1 cellular context compared by ENCODE assay signal in genomic region chr7:87498893-87499292, GRCh38.
TF ChIP-seq lines count a peak whose summit lies in the region.

No MANE protein-coding gene starts in this region.

TF ChIP-seq in HepG2, 621 proteins besides CTCF, POLR2A, EP300 and RAD21:
- TF ChIP-seq, protein P1, sequence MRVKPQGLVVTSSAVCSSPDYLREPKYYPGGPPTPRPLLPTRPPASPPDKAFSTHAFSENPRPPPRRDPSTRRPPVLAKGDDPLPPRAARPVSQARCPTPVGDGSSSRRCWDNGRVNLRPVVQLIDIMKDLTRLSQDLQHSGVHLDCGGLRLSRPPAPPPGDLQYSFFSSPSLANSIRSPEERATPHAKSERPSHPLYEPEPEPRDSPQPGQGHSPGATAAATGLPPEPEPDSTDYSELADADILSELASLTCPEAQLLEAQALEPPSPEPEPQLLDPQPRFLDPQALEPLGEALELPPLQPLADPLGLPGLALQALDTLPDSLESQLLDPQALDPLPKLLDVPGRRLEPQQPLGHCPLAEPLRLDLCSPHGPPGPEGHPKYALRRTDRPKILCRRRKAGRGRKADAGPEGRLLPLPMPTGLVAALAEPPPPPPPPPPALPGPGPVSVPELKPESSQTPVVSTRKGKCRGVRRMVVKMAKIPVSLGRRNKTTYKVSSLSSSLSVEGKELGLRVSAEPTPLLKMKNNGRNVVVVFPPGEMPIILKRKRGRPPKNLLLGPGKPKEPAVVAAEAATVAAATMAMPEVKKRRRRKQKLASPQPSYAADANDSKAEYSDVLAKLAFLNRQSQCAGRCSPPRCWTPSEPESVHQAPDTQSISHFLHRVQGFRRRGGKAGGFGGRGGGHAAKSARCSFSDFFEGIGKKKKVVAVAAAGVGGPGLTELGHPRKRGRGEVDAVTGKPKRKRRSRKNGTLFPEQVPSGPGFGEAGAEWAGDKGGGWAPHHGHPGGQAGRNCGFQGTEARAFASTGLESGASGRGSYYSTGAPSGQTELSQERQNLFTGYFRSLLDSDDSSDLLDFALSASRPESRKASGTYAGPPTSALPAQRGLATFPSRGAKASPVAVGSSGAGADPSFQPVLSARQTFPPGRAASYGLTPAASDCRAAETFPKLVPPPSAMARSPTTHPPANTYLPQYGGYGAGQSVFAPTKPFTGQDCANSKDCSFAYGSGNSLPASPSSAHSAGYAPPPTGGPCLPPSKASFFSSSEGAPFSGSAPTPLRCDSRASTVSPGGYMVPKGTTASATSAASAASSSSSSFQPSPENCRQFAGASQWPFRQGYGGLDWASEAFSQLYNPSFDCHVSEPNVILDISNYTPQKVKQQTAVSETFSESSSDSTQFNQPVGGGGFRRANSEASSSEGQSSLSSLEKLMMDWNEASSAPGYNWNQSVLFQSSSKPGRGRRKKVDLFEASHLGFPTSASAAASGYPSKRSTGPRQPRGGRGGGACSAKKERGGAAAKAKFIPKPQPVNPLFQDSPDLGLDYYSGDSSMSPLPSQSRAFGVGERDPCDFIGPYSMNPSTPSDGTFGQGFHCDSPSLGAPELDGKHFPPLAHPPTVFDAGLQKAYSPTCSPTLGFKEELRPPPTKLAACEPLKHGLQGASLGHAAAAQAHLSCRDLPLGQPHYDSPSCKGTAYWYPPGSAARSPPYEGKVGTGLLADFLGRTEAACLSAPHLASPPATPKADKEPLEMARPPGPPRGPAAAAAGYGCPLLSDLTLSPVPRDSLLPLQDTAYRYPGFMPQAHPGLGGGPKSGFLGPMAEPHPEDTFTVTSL (CRISPR knock-in tag; IDR thresholded peaks at IDR 0.05; ENCODE audit: borderline replicate concordance): no peak
- TF ChIP-seq DNMT1 (CRISPR knock-in tag; IDR thresholded peaks at IDR 0.05) (no peak), XBP1 (CRISPR knock-in tag; IDR thresholded peaks at IDR 0.05) (no peak), ZNF572 (CRISPR knock-in tag; IDR thresholded peaks at IDR 0.05) (no peak), ZNF570 (CRISPR knock-in tag; IDR thresholded peaks at IDR 0.05; ENCODE audit: borderline replicate concordance) (no peak), ZNF441 (CRISPR knock-in tag; IDR thresholded peaks at IDR 0.05; ENCODE audit: borderline replicate concordance) (no peak)
- TF ChIP-seq, protein P2, sequence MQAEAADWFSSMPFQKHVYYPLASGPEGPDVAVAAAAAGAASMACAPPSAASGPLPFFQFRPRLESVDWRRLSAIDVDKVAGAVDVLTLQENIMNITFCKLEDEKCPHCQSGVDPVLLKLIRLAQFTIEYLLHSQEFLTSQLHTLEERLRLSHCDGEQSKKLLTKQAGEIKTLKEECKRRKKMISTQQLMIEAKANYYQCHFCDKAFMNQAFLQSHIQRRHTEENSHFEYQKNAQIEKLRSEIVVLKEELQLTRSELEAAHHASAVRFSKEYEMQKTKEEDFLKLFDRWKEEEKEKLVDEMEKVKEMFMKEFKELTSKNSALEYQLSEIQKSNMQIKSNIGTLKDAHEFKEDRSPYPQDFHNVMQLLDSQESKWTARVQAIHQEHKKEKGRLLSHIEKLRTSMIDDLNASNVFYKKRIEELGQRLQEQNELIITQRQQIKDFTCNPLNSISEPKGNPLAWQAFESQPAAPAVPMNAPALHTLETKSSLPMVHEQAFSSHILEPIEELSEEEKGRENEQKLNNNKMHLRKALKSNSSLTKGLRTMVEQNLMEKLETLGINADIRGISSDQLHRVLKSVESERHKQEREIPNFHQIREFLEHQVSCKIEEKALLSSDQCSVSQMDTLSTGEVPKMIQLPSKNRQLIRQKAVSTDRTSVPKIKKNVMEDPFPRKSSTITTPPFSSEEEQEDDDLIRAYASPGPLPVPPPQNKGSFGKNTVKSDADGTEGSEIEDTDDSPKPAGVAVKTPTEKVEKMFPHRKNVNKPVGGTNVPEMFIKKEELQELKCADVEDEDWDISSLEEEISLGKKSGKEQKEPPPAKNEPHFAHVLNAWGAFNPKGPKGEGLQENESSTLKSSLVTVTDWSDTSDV (CRISPR knock-in tag; IDR thresholded peaks at IDR 0.05): no peak
